In the genomic region with DNA sequence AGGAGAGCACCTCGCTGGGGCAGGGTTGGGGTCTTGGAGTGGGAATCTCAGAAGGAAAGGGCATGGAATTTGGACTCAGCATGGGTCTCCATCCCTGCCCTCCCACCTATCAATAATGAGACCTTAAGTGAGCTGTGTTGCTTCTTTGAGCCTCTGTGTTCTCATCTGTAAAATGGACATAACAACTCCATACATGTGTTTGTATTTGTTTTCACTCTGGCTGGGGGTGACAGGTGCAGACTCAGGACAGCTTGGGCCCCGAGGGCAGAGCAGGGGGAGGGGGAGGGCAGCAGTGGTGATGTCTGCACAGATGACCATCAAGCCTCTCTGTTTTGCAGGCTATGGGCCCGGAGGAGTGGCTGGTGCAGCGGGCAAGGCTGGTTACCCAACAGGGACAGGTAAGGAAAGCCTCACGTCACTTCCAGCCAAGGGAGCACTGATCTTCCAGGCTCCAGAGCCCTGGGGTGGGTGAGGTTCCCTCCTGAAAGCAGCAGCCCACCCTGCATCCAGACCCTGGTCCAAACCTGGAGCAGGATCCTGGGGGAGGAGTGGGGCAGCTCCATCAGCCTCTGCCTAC, we compare ENCODE assay signal across 1 cellular context.
TF ChIP-seq lines count a peak whose summit lies in the region.

No MANE protein-coding gene starts in this region.

TF ChIP-seq in H1, 55 proteins besides CTCF, POLR2A, EP300 and RAD21:
- TF ChIP-seq KDM1A (IDR thresholded peaks at IDR 0.05; ENCODE audit: borderline replicate concordance, low read length) (peak; percentile 32; the same call in 1 of the 2 replicates), CHD1 (IDR thresholded peaks at IDR 0.05; ENCODE audit: low read depth, low read length) (no peak)
